In genomic region chr3:181403876-181404660, GRCh38 we compare ENCODE assay signal across 25 cellular contexts.
"Had no signal": no experiment of that assay in that cellular context is flagged by ENCODE, and none has a peak within 500 bp of the region (broad histone marks: within the 10 kb centered on the region; RNA-seq: fewer than 3 reads in every experiment).

No MANE protein-coding gene starts in this region.

- ATAC-seq: activated CD4-positive, CD25-positive, alpha-beta regulatory T cell treated with anti-CD3 and anti-CD28 coated beads, Interleukin-2, amount 50 U/mL, for 24 hours; activated CD8-positive, alpha-beta memory T cell treated with anti-CD3 and anti-CD28 coated beads, Interleukin-2, amount 10 ng/mL, durations not matched to agents 7 days and 5 days; activated CD8-positive, alpha-beta T cell treated with anti-CD3 and anti-CD28 coated beads for 36 hours; body of pancreas; sciatic nerve; stimulated activated memory B cell treated with anti-CD40 and anti-IgM and Interleukin-4, amounts not matched to agents 10 μg/mL and 1 μg/mL and 100 μg/mL, for 72 hours had no signal

- H3K4me1 Mint-ChIP-seq: activated CD4-positive, alpha-beta T cell treated with anti-CD3 and anti-CD28 coated beads, Interleukin-2, amount 10 ng/mL, durations not matched to agents 7 days and 5 days; activated CD8-positive, alpha-beta memory T cell treated with anti-CD3 and anti-CD28 coated beads, Interleukin-2, amount 10 ng/mL, durations not matched to agents 7 days and 5 days; activated naive CD4-positive, alpha-beta T cell treated with anti-CD3 and anti-CD28 coated beads, Interleukin-2, amount 10 ng/mL, durations not matched to agents 7 days and 5 days; naive B cell; stimulated activated memory B cell treated with anti-CD40 and anti-IgM and Interleukin-4, amounts not matched to agents 10 μg/mL and 1 μg/mL and 100 μg/mL, for 72 hours had no signal

- H3K9me3 ChIP-seq: body of pancreas, esophagus squamous epithelium, transverse colon, uterus had no signal

- H3K27me3 Mint-ChIP-seq: activated CD4-positive, alpha-beta T cell treated with anti-CD3 and anti-CD28 coated beads, Interleukin-2, amount 10 ng/mL, durations not matched to agents 7 days and 5 days; activated CD8-positive, alpha-beta memory T cell treated with anti-CD3 and anti-CD28 coated beads, Interleukin-2, amount 10 ng/mL, durations not matched to agents 7 days and 5 days; activated CD8-positive, alpha-beta T cell treated with anti-CD3 and anti-CD28 coated beads for 36 hours; activated naive CD4-positive, alpha-beta T cell treated with anti-CD3 and anti-CD28 coated beads, Interleukin-2, amount 10 ng/mL, durations not matched to agents 7 days and 5 days; stimulated activated memory B cell treated with anti-CD40 and anti-IgM and Interleukin-4, amounts not matched to agents 10 μg/mL and 1 μg/mL and 100 μg/mL, for 72 hours had no signal

- H3K4me3 ChIP-seq: body of pancreas, esophagus squamous epithelium, smooth muscle cell, transverse colon, uterus had no signal

- H3K27me3 ChIP-seq: body of pancreas, esophagus squamous epithelium, transverse colon, uterus had no signal

- H3K4me2 ChIP-seq: smooth muscle cell had no signal

- DNase-seq: activated CD4-positive, alpha-beta T cell treated with anti-CD3 and anti-CD28 coated beads, Interleukin-2, amount 10 ng/mL, durations not matched to agents 7 days and 5 days; activated CD8-positive, alpha-beta memory T cell treated with anti-CD3 and anti-CD28 coated beads, Interleukin-2, amount 10 ng/mL, durations not matched to agents 7 days and 5 days; activated CD8-positive, alpha-beta T cell treated with anti-CD3 and anti-CD28 coated beads for 36 hours; activated effector memory CD4-positive, alpha-beta T cell treated with anti-CD3 and anti-CD28 coated beads, Interleukin-2, amount 50 U/mL, for 16 hours; activated naive CD4-positive, alpha-beta T cell treated with anti-CD3 and anti-CD28 coated beads, Interleukin-2, amount 10 ng/mL, durations not matched to agents 7 days and 5 days; activated T-cell treated with anti-CD3 and anti-CD28 coated beads for 4 hours; amygdala; body of pancreas; caudate nucleus; dermis blood vessel endothelial cell; effector memory CD4-positive, alpha-beta T cell; esophagus squamous epithelium; foreskin fibroblast; mesendoderm; naive B cell; occipital lobe; stimulated activated CD4-positive, alpha-beta T cell treated with anti-CD3 and anti-CD28 coated beads, Interleukin-15, amount 100 ng/mL, for 24 hours; T-helper 2 cell; transverse colon; uterus had no signal

- H3K27ac Mint-ChIP-seq: activated CD4-positive, alpha-beta T cell treated with anti-CD3 and anti-CD28 coated beads, Interleukin-2, amount 10 ng/mL, durations not matched to agents 7 days and 5 days; activated CD8-positive, alpha-beta memory T cell treated with anti-CD3 and anti-CD28 coated beads, Interleukin-2, amount 10 ng/mL, durations not matched to agents 7 days and 5 days; activated CD8-positive, alpha-beta T cell treated with anti-CD3 and anti-CD28 coated beads for 36 hours; activated naive CD4-positive, alpha-beta T cell treated with anti-CD3 and anti-CD28 coated beads, Interleukin-2, amount 10 ng/mL, durations not matched to agents 7 days and 5 days; stimulated activated memory B cell treated with anti-CD40 and anti-IgM and Interleukin-4, amounts not matched to agents 10 μg/mL and 1 μg/mL and 100 μg/mL, for 72 hours had no signal

- H3K36me3 Mint-ChIP-seq: activated CD8-positive, alpha-beta memory T cell treated with anti-CD3 and anti-CD28 coated beads, Interleukin-2, amount 10 ng/mL, durations not matched to agents 7 days and 5 days; activated naive CD4-positive, alpha-beta T cell treated with anti-CD3 and anti-CD28 coated beads, Interleukin-2, amount 10 ng/mL, durations not matched to agents 7 days and 5 days; naive B cell; stimulated activated memory B cell treated with anti-CD40 and anti-IgM and Interleukin-4, amounts not matched to agents 10 μg/mL and 1 μg/mL and 100 μg/mL, for 72 hours had no signal

- H3K4me3 Mint-ChIP-seq: activated CD4-positive, alpha-beta T cell treated with anti-CD3 and anti-CD28 coated beads, Interleukin-2, amount 10 ng/mL, durations not matched to agents 7 days and 5 days; activated CD8-positive, alpha-beta memory T cell treated with anti-CD3 and anti-CD28 coated beads, Interleukin-2, amount 10 ng/mL, durations not matched to agents 7 days and 5 days; activated CD8-positive, alpha-beta T cell treated with anti-CD3 and anti-CD28 coated beads for 36 hours; activated naive CD4-positive, alpha-beta T cell treated with anti-CD3 and anti-CD28 coated beads, Interleukin-2, amount 10 ng/mL, durations not matched to agents 7 days and 5 days; naive B cell; stimulated activated memory B cell treated with anti-CD40 and anti-IgM and Interleukin-4, amounts not matched to agents 10 μg/mL and 1 μg/mL and 100 μg/mL, for 72 hours had no signal

- H3K27ac ChIP-seq: body of pancreas, transverse colon, uterus, VCaP had no signal

- H3K4me1 ChIP-seq: body of pancreas, transverse colon, uterus had no signal

- H3K36me3 ChIP-seq: esophagus squamous epithelium, transverse colon, uterus had no signal
